Comparison of ENCODE assay signal across 13 cellular contexts in genomic region chr1:161706116-161706482, GRCh38. TPM values are rescaled to one million over a fixed set of nuclear protein-coding genes. Genes with fewer than 3 reads are reported as not detected.
A peak's percentile ranks its signal among the peaks of the same experiment; 100 is the strongest.
DNase-seq lines count a peak whose midpoint lies in the region; ATAC-seq and TF ChIP-seq lines count a peak whose summit lies in the region.
"Had no signal": no experiment of that assay in that cellular context is flagged by ENCODE, and none has a peak within 500 bp of the region (broad histone marks: within the 10 kb centered on the region; RNA-seq: fewer than 3 reads in every experiment).

No MANE protein-coding gene starts in this region.

- no peaks in the 10 kb centered on the region for H3K9me3 ChIP-seq in A673 (ENCODE audit: low read depth, low read length, poor library complexity, severe bottlenecking)
- H3K9me3 ChIP-seq: testis had no signal

- no peaks in the 10 kb centered on the region for H3K36me3 ChIP-seq in A673 (ENCODE audit: insufficient read depth, low read length, poor library complexity, severe bottlenecking)

- ATAC-seq in HG03442 (IDR thresholded peaks at IDR 0.05; ENCODE audit: unreplicated experiment): no peak
- ATAC-seq in HG03139 (IDR thresholded peaks at IDR 0.05; ENCODE audit: unreplicated experiment): no peak

- CTCF ChIA-PET in A673 (lab: Charles Lee): no interaction called here

- H3K4me3 ChIP-seq in A673 (ENCODE audit: low read depth, low read length, poor library complexity, severe bottlenecking) (no peak overlapping the region), GM12864 (ENCODE audit: low read depth, low read length) (peak overlapping the region; percentile 1; the same call in 1 of the 2 replicates)
- H3K4me3 ChIP-seq: testis had no signal

- H3K27ac ChIP-seq in A673 (ENCODE audit: low read depth, low read length, poor library complexity, severe bottlenecking): no peak overlapping the region
- peak overlapping the region; percentile 88 for H3K27ac ChIP-seq in epithelial cell of prostate
- H3K27ac ChIP-seq: testis had no signal

- no peak for TF ChIP-seq CTCF in A673 (conservative IDR thresholded peaks at IDR 0.05; ENCODE audit: low read depth, low read length)
- TF ChIP-seq CTCF in GM12864 (IDR thresholded peaks at IDR 0.05; ENCODE audit: low read depth, low read length, missing control alignments): no peak

- no TSS peak for BruUV-seq in A673 (replicated peaks; lab: Mats Ljungman, UMichigan)

- intact Hi-C loops in A673 (cut with micrococcal nuclease; ENCODE audit: unreplicated experiment): no loop called here

- POLR2A ChIA-PET in A673 (lab: Charles Lee; ENCODE audit: low non-redundant PET): no interaction called here

- peaks cover 4% of the 10 kb centered on the region for H3K4me1 ChIP-seq in A673 (ENCODE audit: insufficient read depth, low read length, poor library complexity, severe bottlenecking)
- H3K4me1 ChIP-seq: testis had no signal

- peak; percentile 43 for DNase-seq in A673 (ENCODE audit: low spot score)
- no peak for DNase-seq in GM12864 (ENCODE audit: low read depth)
- DNase-seq in NAMALWA (ENCODE audit: low spot score): peak; percentile 62
- DNase-seq in epithelial cell of prostate (ENCODE audit: low read depth, low spot score): no peak
- DNase-seq in SHP77 treated with DMSO at 0.1 percent for 48 hours (lab: John Stamatoyannopoulos, UW): no peak
- no peak for DNase-seq in NCI-H146 treated with DMSO at 0.1 percent for 48 hours (lab: John Stamatoyannopoulos, UW; ENCODE audit: unreplicated experiment)
- DNase-seq: activated CD4-positive, alpha-beta memory T cell treated with anti-CD3 and anti-CD28 coated beads, Interleukin-2, amount 10 ng/mL, durations not matched to agents 7 days and 5 days; CD4-positive, CD25-positive, alpha-beta regulatory T cell; NCI-H1436; testis had no signal

- no peaks in the 10 kb centered on the region for H3K27me3 ChIP-seq in A673 (replicated peaks; ENCODE audit: insufficient read depth, low read depth, low read length, poor library complexity)
- H3K27me3 ChIP-seq: testis had no signal

RNA-seq across cellular contexts. Expression of gene FCRLA, which starts 0.9 kb away (rescaled TPM):
- total RNA-seq in A673 (2021): not detected in 2 replicates
- total RNA-seq: activated CD4-positive, alpha-beta memory T cell treated with anti-CD3 and anti-CD28 coated beads, Interleukin-2, amount 10 ng/mL, durations not matched to agents 7 days and 5 days; CD4-positive, CD25-positive, alpha-beta regulatory T cell; T-helper 2 cell treated with Interferon-gamma antibody and Interleukin-4, amounts not matched to agents 100 ng/mL and 5 ng/mL, for 36 hours; testis had no signal

RNA-seq across cellular contexts. Expression of gene FCRLB, which starts 15.2 kb away (rescaled TPM):
- 0.35 and 0.67 TPM in 2 replicates for total RNA-seq in A673 (2021)
- total RNA-seq: CD4-positive, CD25-positive, alpha-beta regulatory T cell had no signal

RNA-seq across cellular contexts. Expression of gene FCGR2B, which starts 43.2 kb away (rescaled TPM):
- not detected in 2 replicates for total RNA-seq in A673 (2021)

RNA-seq across cellular contexts. Expression of gene DUSP12, which starts 43.5 kb away (rescaled TPM):
- total RNA-seq in A673 (2021): 62.9 and 63.6 TPM in 2 replicates

Comparison
In these comparisons a context has a peak if more than half of its experiments do, and no peak if none do; other contexts are left out.
1. DNase-seq: peak in A673 (single experiment) and NAMALWA (single experiment); none in GM12864 (single experiment), epithelial cell of prostate (single experiment), SHP77 treated with DMSO at 0.1 percent for 48 hours (single experiment) and NCI-H146 treated with DMSO at 0.1 percent for 48 hours (single experiment).